Comparison of ENCODE assay signal across 8 cellular contexts in the genomic region with DNA sequence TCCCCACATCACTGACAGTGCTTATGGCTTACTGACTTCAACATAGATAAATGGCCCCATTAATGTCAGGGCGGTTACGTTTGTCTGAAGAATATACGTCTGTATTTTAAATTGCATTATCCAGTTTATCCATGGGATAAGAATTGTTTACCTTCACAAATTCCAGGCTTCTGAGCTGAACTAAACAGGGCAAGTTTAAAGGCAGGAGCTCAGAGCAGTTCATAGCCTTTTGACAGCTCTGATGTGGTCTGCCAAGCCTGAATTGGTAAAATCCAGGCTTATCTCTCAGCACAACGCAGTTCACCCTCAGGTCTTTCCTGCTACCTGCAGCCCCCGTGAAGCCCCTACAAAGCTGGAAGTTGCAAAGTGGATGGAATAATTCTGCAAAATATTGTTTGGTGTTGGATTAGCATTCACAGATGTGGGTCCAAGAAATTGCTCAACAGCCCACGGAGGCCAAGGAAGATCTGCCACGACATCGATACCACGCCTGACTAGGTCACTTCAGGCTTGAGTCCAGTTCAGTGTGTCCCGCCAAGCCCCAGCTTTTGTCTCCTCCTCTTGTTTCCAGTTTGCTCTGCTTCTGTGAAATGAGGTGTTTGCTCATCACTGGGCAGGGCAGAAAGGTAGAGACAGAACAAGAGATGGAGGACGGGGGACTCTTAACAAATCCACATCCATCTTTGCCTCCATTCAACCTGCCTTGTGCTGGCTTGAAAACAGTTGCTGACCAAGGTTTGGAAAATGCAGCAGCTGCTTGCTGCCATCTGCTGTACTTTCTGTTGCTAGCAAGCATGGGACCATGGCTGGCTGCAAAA.
A peak's percentile ranks its signal among the peaks of the same experiment; 100 is the strongest.
DNase-seq lines count a peak whose midpoint lies in the region; ATAC-seq and TF ChIP-seq lines count a peak whose summit lies in the region.

No MANE protein-coding gene starts in this region.

- peaks cover 3% of the 10 kb centered on the region for H3K9me3 Mint-ChIP-seq in type B pancreatic cell

- no peak overlapping the region for H3K4me3 ChIP-seq in right atrium auricular region

- no peaks in the 10 kb centered on the region for H3K9me3 ChIP-seq in right atrium auricular region

- intact Hi-C loops in left colon (cut with DNase I, micrococcal nuclease): loop anchor here in 1 of 2 donors (5.0 to 10.0 kb wide), 2 partner anchors 499 to 667 kb away; no protein-coding TSS in a partner anchor

- TF ChIP-seq CTCF in type B pancreatic cell (conservative IDR thresholded peaks at IDR 0.05) (peak; percentile 76), right atrium auricular region (IDR thresholded peaks at IDR 0.05) (peak in 1 of 2 donors; percentile 46)

- no peaks in the 10 kb centered on the region for H3K36me3 ChIP-seq in right atrium auricular region

- H3K4me1 ChIP-seq in right atrium auricular region: no peaks in the 10 kb centered on the region

- no peak overlapping the region for H3K27ac Mint-ChIP-seq in type B pancreatic cell

- DNase-seq in EL: peak; percentile 62
- DNase-seq in NCI-H146 (lab: John Stamatoyannopoulos, UW): peak; percentile 58
- peak in 35 of 56 donors; percentile 1 to 64 (median 9) for DNase-seq in amygdala (lab: John Stamatoyannopoulos, UW)
- DNase-seq in left colon: peak; percentile 11 to 26
- DNase-seq in type B pancreatic cell (ENCODE audit: extremely low spot score, unreplicated experiment): no peak
- DNase-seq in right atrium auricular region (ENCODE audit: low spot score): no peak

- H3K36me3 Mint-ChIP-seq in type B pancreatic cell: no peaks in the 10 kb centered on the region

- ATAC-seq in left colon: peak; percentile 66
- ATAC-seq in GM21447 (IDR thresholded peaks at IDR 0.05; ENCODE audit: unreplicated experiment): no peak
- no peak for ATAC-seq in GM21381 (IDR thresholded peaks at IDR 0.05; ENCODE audit: unreplicated experiment)

- no peak overlapping the region for H3K27ac ChIP-seq in right atrium auricular region

- H3K27me3 Mint-ChIP-seq in type B pancreatic cell: peaks cover 15% of the 10 kb centered on the region

- peaks cover 17% of the 10 kb centered on the region for H3K4me1 Mint-ChIP-seq in type B pancreatic cell (ENCODE audit: unreplicated experiment)

- H3K4me3 Mint-ChIP-seq in type B pancreatic cell: no peak overlapping the region

- no peaks in the 10 kb centered on the region for H3K27me3 ChIP-seq in right atrium auricular region

Comparison
In these comparisons a context has a peak if more than half of its experiments do, and no peak if none do; other contexts are left out.
1. DNase-seq: peak in EL (single experiment), NCI-H146 (single experiment), amygdala (35 of 56) and left colon (2 of 2); none in type B pancreatic cell (single experiment) and right atrium auricular region (single experiment).